26 cellular contexts compared by ENCODE assay signal in the genomic region with DNA sequence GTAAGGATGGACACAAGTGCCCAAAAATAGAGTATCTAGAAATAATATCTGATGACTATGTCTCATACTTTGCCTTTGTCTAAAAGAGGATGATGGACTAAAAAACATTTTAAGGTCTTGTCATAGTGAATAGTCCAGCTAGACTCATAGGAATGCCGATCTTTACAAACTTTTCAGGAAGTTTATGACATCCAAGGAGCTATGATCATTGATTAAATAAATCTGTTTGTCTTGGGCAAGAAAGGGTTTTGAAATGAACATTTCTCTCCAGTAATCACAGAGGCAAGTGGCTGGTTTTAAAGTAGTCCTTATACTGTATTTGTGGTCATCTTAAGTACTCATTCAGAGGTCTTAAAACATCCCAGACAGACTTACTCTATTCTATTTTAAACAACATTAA.
A peak's percentile ranks its signal among the peaks of the same experiment; 100 is the strongest.
DNase-seq lines count a peak whose midpoint lies in the region; ATAC-seq, FAIRE-seq and TF ChIP-seq lines count a peak whose summit lies in the region.
"Had no signal": no experiment of that assay in that cellular context is flagged by ENCODE, and none has a peak within 500 bp of the region (broad histone marks: within the 10 kb centered on the region; RNA-seq: fewer than 3 reads in every experiment).

No MANE protein-coding gene starts in this region.

- no peak overlapping the region for H4K8ac ChIP-seq in mesenchymal stem cell (ENCODE audit: low read length)

- H3K4me1 ChIP-seq in astrocyte (ENCODE audit: insufficient read depth, low read length): no peaks in the 10 kb centered on the region
- H3K4me1 ChIP-seq in mesenchymal stem cell (ENCODE audit: control insufficient read depth, insufficient read depth, low read depth, low read length): no peaks in the 10 kb centered on the region
- H3K4me1 ChIP-seq: Peyer's patch, SJCRH30 had no signal

- FAIRE-seq in astrocyte (lab: Jason Lieb, UNC): no peak
- FAIRE-seq: GM12892, GM18507, H1, HepG2 had no signal

- H3K9me3 ChIP-seq in astrocyte (ENCODE audit: insufficient read depth, low read depth, low read length): no peaks in the 10 kb centered on the region
- no peaks in the 10 kb centered on the region for H3K9me3 ChIP-seq in mesenchymal stem cell (ENCODE audit: control insufficient read depth, low read length)
- H3K9me3 ChIP-seq: Peyer's patch, SJCRH30 had no signal

- ATAC-seq in T-cell (replicated peaks in 1 of 4): no peak
- ATAC-seq: HepG2 had no signal

- no peaks in the 10 kb centered on the region for H3K36me3 ChIP-seq in astrocyte (ENCODE audit: insufficient read depth, low read length)
- no peaks in the 10 kb centered on the region for H3K36me3 ChIP-seq in mesenchymal stem cell (ENCODE audit: control insufficient read depth in 1 of 2, insufficient read depth in 2 of 2, low read depth in 1 of 2, low read length in 2 of 2)
- H3K36me3 ChIP-seq: Peyer's patch, SJCRH30 had no signal

- H3K23ac ChIP-seq in mesenchymal stem cell (ENCODE audit: low read length in 2 of 2): no peak overlapping the region

- no peak overlapping the region for H3K27ac Mint-ChIP-seq in astrocyte (ENCODE audit: unreplicated experiment)
- H3K27ac Mint-ChIP-seq in T-cell: no peak overlapping the region
- H3K27ac Mint-ChIP-seq: B cell had no signal

- no peaks in the 10 kb centered on the region for H3K79me2 ChIP-seq in astrocyte (ENCODE audit: insufficient read depth, low read length)

- H3K27me3 ChIP-seq in astrocyte (ENCODE audit: insufficient read depth, low read length) (no peaks in the 10 kb centered on the region), mesenchymal stem cell (ENCODE audit: control insufficient read depth in 1 of 2, insufficient read depth in 1 of 2, low read length in 2 of 2) (no peaks in the 10 kb centered on the region)
- H3K27me3 ChIP-seq: Peyer's patch, SJCRH30 had no signal

- H3K27ac ChIP-seq in astrocyte (ENCODE audit: low read depth, low read length) (no peak overlapping the region), mesenchymal stem cell (ENCODE audit: low read length, poor library complexity, severe bottlenecking) (no peak overlapping the region)
- H3K27ac ChIP-seq: 22Rv1, Peyer's patch, SJCRH30 had no signal

- H2AFZ ChIP-seq in astrocyte (ENCODE audit: low read depth, low read length) (no peak overlapping the region), mesenchymal stem cell (ENCODE audit: low read depth, low read length) (no peak overlapping the region)

- no peak overlapping the region for H2BK120ac ChIP-seq in mesenchymal stem cell (ENCODE audit: low read depth, low read length)

- H2BK5ac ChIP-seq in mesenchymal stem cell (ENCODE audit: low read depth, low read length, poor library complexity, severe bottlenecking): no peak overlapping the region

- CTCF ChIA-PET in GM10248 (lab: Yijun Ruan, JAX): interaction anchor here (1.9 kb wide), 1 partner anchor 9 kb away, joined by 4 read pairs; no protein-coding TSS in a partner anchor
- CTCF ChIA-PET in T-cell (lab: Charles Lee): no interaction called here

- H4K20me1 ChIP-seq in astrocyte (ENCODE audit: insufficient read depth, low read length): no peaks in the 10 kb centered on the region

- no peak overlapping the region for H3K14ac ChIP-seq in mesenchymal stem cell (ENCODE audit: low read length in 2 of 2)

- no peak overlapping the region for H3K4me3 Mint-ChIP-seq in astrocyte (ENCODE audit: unreplicated experiment)
- H3K4me3 Mint-ChIP-seq in T-cell: no peak overlapping the region
- H3K4me3 Mint-ChIP-seq: B cell had no signal

- no peaks in the 10 kb centered on the region for H3K36me3 Mint-ChIP-seq in astrocyte (ENCODE audit: low read depth, unreplicated experiment)
- H3K36me3 Mint-ChIP-seq in T-cell: no peaks in the 10 kb centered on the region

- no peaks in the 10 kb centered on the region for H3K27me3 Mint-ChIP-seq in astrocyte (ENCODE audit: low read depth, unreplicated experiment)
- no peaks in the 10 kb centered on the region for H3K27me3 Mint-ChIP-seq in T-cell
- H3K27me3 Mint-ChIP-seq: B cell had no signal

- no peak overlapping the region for H4K91ac ChIP-seq in mesenchymal stem cell (ENCODE audit: low read length)

- H3K79me1 ChIP-seq in mesenchymal stem cell (replicated peaks; ENCODE audit: low read length, poor library complexity, severe bottlenecking): no peaks in the 10 kb centered on the region

- no peak for TF ChIP-seq CTCF in astrocyte (IDR thresholded peaks at IDR 0.05; ENCODE audit: insufficient read depth, low read depth, low read length)
- no peak for TF ChIP-seq CTCF in GM10248 (IDR thresholded peaks at IDR 0.05; ENCODE audit: control extremely low read depth, extremely low read depth, low read depth, missing control alignments)

- WGBS in mesenchymal stem cell: 87% methylated on average over 1 of the region's 1 CpG

- H2AK5ac ChIP-seq in mesenchymal stem cell (ENCODE audit: low read length, severe bottlenecking): no peak overlapping the region

- H2BK15ac ChIP-seq in mesenchymal stem cell (ENCODE audit: low read depth, poor library complexity, severe bottlenecking): no peak overlapping the region

- no peak overlapping the region for H3K4ac ChIP-seq in mesenchymal stem cell (ENCODE audit: low read depth in 1 of 2, low read length in 2 of 2)

- H3K9ac ChIP-seq in astrocyte (ENCODE audit: low read length) (no peak overlapping the region), mesenchymal stem cell (ENCODE audit: low read length) (no peak overlapping the region)

- H3K4me2 ChIP-seq in astrocyte (ENCODE audit: low read length) (no peak overlapping the region), mesenchymal stem cell (ENCODE audit: low read length, poor library complexity, severe bottlenecking) (no peak overlapping the region)

- DNase-seq in AG08395 (ENCODE audit: low spot score): peak; percentile 6
- peak; percentile 27 for DNase-seq in EH (ENCODE audit: low read depth)
- DNase-seq in astrocyte (ENCODE audit: low read depth): peak; percentile 49
- DNase-seq in mesenchymal stem cell: peak; percentile 6
- no peak for DNase-seq in GM10248 (ENCODE audit: extremely low spot score)
- no peak for DNase-seq in NCI-H1930 (lab: John Stamatoyannopoulos, UW)
- no peak for DNase-seq in T-cell
- DNase-seq in effector CD4-positive, alpha-beta T cell: no peak
- DNase-seq: ACHN, DND-41, KG1, NCI-H1092 treated with DMSO at 0.1 percent for 48 hours, NCI-H1436 treated with DMSO at 0.1 percent for 48 hours, NCI-H2029, NCI-H2227 treated with DMSO at 0.1 percent for 48 hours, NCI-H510A treated with DMSO at 0.1 percent for 48 hours, NCI-H774, Peyer's patch, SJCRH30, T-helper 1 cell had no signal

- H3K4me1 Mint-ChIP-seq in astrocyte (ENCODE audit: low read depth, unreplicated experiment): no peaks in the 10 kb centered on the region
- H3K4me1 Mint-ChIP-seq in T-cell: no peaks in the 10 kb centered on the region
- H3K4me1 Mint-ChIP-seq: B cell had no signal

- POLR2A ChIA-PET in GM10248 (lab: Yijun Ruan, JAX): no interaction called here
- POLR2A ChIA-PET in T-cell (lab: Charles Lee): no interaction called here

- H3K9me3 Mint-ChIP-seq in astrocyte (ENCODE audit: unreplicated experiment): peaks cover 2% of the 10 kb centered on the region
- no peaks in the 10 kb centered on the region for H3K9me3 Mint-ChIP-seq in T-cell

- H2BK12ac ChIP-seq in mesenchymal stem cell (ENCODE audit: low read length in 2 of 2): no peak overlapping the region

- H3K4me3 ChIP-seq in astrocyte (ENCODE audit: insufficient read depth, low read depth, low read length): no peak overlapping the region
- no peak overlapping the region for H3K4me3 ChIP-seq in mesenchymal stem cell (ENCODE audit: insufficient read depth in 1 of 2, low read depth in 1 of 2, low read length in 2 of 2)
- H3K4me3 ChIP-seq: Peyer's patch, SJCRH30 had no signal

- no peak overlapping the region for H3K18ac ChIP-seq in mesenchymal stem cell (ENCODE audit: low read depth in 1 of 2, low read length in 2 of 2)

Comparison
In these comparisons a context has a peak if more than half of its experiments do, and no peak if none do; other contexts are left out.
1. DNase-seq: peak in AG08395 (single experiment), EH (single experiment), astrocyte (single experiment) and mesenchymal stem cell (single experiment); none in GM10248 (single experiment), NCI-H1930 (0 of 2), T-cell (0 of 34) and effector CD4-positive, alpha-beta T cell (single experiment).